15 cellular contexts compared by ENCODE assay signal in genomic region chr10:16565604-16566003, GRCh38. TPM values are rescaled to one million over a fixed set of nuclear protein-coding genes. Genes with fewer than 3 reads are reported as not detected.
DNase-seq lines count a peak whose midpoint lies in the region; ATAC-seq, FAIRE-seq and TF ChIP-seq lines count a peak whose summit lies in the region.
"Had no signal": no experiment of that assay in that cellular context is flagged by ENCODE, and none has a peak within 500 bp of the region (broad histone marks: within the 10 kb centered on the region; RNA-seq: fewer than 3 reads in every experiment).

No MANE protein-coding gene starts in this region.

- no peaks in the 10 kb centered on the region for H3K79me2 ChIP-seq in H1 (ENCODE audit: control insufficient read depth in 1 of 2, insufficient read depth in 2 of 2, low read length in 2 of 2)

- peak overlapping the region; percentile 54 to 83 (median 74) for H3K4me2 ChIP-seq in BLaER1 treated with 17β-estradiol and CSF1 and Interleukin-3, amounts not matched to agents 10 nM and 100 nM
- H3K4me2 ChIP-seq in H1 (ENCODE audit: insufficient read depth in 1 of 2, low read depth in 2 of 2, low read length in 2 of 2): peak overlapping the region in 1 of 2 experiments; percentile 85; a peak in 1 of 4 replicates

- H3K23ac ChIP-seq in H1 (ENCODE audit: insufficient read length): no peak overlapping the region

- H3K56ac ChIP-seq in H1 (replicated peaks; ENCODE audit: insufficient read length, low read depth, low read length): no peak overlapping the region

- TF ChIP-seq RAD21 in H1 (IDR thresholded peaks at IDR 0.05 in 1 of 2, conservative IDR thresholded peaks at IDR 0.05 in 1 of 2; ENCODE audit: low read depth in 2 of 2, low read length in 2 of 2): no peak

- H4K20me1 ChIP-seq in BLaER1 treated with 17β-estradiol and CSF1 and Interleukin-3, amounts not matched to agents 10 nM and 100 nM: no peaks in the 10 kb centered on the region
- no peaks in the 10 kb centered on the region for H4K20me1 ChIP-seq in H1 (replicated peaks in 1 of 2; ENCODE audit: control insufficient read depth in 1 of 2, insufficient read depth in 2 of 2, low read length in 2 of 2)

- no peaks in the 10 kb centered on the region for H3K27me3 ChIP-seq in BLaER1 treated with 17β-estradiol and CSF1 and Interleukin-3, amounts not matched to agents 10 nM and 100 nM
- no peaks in the 10 kb centered on the region for H3K27me3 ChIP-seq in H1 (replicated peaks in 1 of 4; ENCODE audit: control insufficient read depth in 3 of 4, extremely low read depth in 1 of 4, insufficient read depth in 3 of 4, low read length in 3 of 4)
- H3K27me3 ChIP-seq: Peyer's patch had no signal

- peaks cover 16 to 20% (median 17%) of the 10 kb centered on the region in 10 experiments for H3K4me1 ChIP-seq in BLaER1 treated with 17β-estradiol and CSF1 and Interleukin-3, amounts not matched to agents 10 nM and 100 nM
- H3K4me1 ChIP-seq in H1 (replicated peaks in 1 of 4; ENCODE audit: control insufficient read depth in 3 of 4, insufficient read depth in 4 of 4, low read length in 3 of 4): 0 out of 7 replicates have a peak, but pooled peaks cover 0 to 3% (median under 1%) of the 10 kb centered on the region in 4 experiments
- H3K4me1 ChIP-seq: Peyer's patch had no signal

- H3K27ac Mint-ChIP-seq in nephron progenitor cell: peak overlapping the region; percentile 40

- no peak overlapping the region for H2BK12ac ChIP-seq in H1 (ENCODE audit: low read depth, low read length)

- no peak for TF ChIP-seq POLR2A in H1 (IDR thresholded peaks at IDR 0.05; ENCODE audit: control extremely low read depth in 1 of 2, low read depth in 2 of 2, low read length in 2 of 2)

- no peak overlapping the region for H4K91ac ChIP-seq in H1 (replicated peaks; ENCODE audit: insufficient read length, low read length)

- H3K4me1 Mint-ChIP-seq in nephron progenitor cell: peaks cover 16% of the 10 kb centered on the region

- peak overlapping the region in 5 of 11 experiments; percentile 49 to 64 (median 54); a peak in 10 of 22 replicates for H3K27ac ChIP-seq in BLaER1 treated with 17β-estradiol and CSF1 and Interleukin-3, amounts not matched to agents 10 nM and 100 nM
- H3K27ac ChIP-seq in H1 (ENCODE audit: low read depth, low read length): no peak overlapping the region
- H3K27ac ChIP-seq: Peyer's patch had no signal

- H3K27me3 Mint-ChIP-seq in nephron progenitor cell (ENCODE audit: low read depth, poor library complexity): peaks cover 6% of the 10 kb centered on the region

- no peaks in the 10 kb centered on the region for H3K36me3 Mint-ChIP-seq in nephron progenitor cell (ENCODE audit: low read depth)

- H2BK5ac ChIP-seq in H1 (ENCODE audit: low read depth, low read length): no peak overlapping the region

- H3K4ac ChIP-seq in H1 (replicated peaks; ENCODE audit: insufficient read length, low read depth, low read length): no peak overlapping the region

- FAIRE-seq in H1 (lab: Jason Lieb, UNC): no peak

- no peak overlapping the region for H3K9ac ChIP-seq in BLaER1 treated with 17β-estradiol and CSF1 and Interleukin-3, amounts not matched to agents 10 nM and 100 nM
- no peak overlapping the region for H3K9ac ChIP-seq in H1 (replicated peaks in 1 of 4; ENCODE audit: extremely low read depth in 1 of 4, low read depth in 3 of 4, low read length in 3 of 4)

- 87% methylated on average over 3 of the region's 3 CpGs; no CpG with 5 or more reads in 1 of the 2 experiments for WGBS in H1 (ENCODE audit: extremely low coverage in 1 of 2, insufficient coverage in 1 of 2, insufficient read length in 1 of 2, insufficient replicate concordance in 2 of 2, low coverage in 1 of 2, low lambda C conversion rate in 2 of 2, missing lambda C conversion rate in 1 of 2), 2 experiments

- no peak overlapping the region for H2BK15ac ChIP-seq in H1 (ENCODE audit: low read length)

- no peaks in the 10 kb centered on the region for H3K9me3 ChIP-seq in BLaER1 treated with 17β-estradiol and CSF1 and Interleukin-3, amounts not matched to agents 10 nM and 100 nM (replicated peaks in 1 of 11)
- H3K9me3 ChIP-seq in H1 (ENCODE audit: insufficient read depth in 2 of 2, low read depth in 1 of 2, low read length in 1 of 2): no peaks in the 10 kb centered on the region
- H3K9me3 ChIP-seq: Peyer's patch had no signal

- H3K79me1 ChIP-seq in H1 (ENCODE audit: low read depth, low read length): no peaks in the 10 kb centered on the region

- no peak overlapping the region for H4K8ac ChIP-seq in H1 (ENCODE audit: extremely low read depth, insufficient read depth, low read length)

- DNase-seq in NCI-H69 (lab: John Stamatoyannopoulos, UW): peak; percentile 11
- DNase-seq in H1 (ENCODE audit: low read depth in 1 of 2, low spot score in 2 of 2): no peak
- no peak for DNase-seq in nephron progenitor cell
- DNase-seq in NCI-H774 (lab: John Stamatoyannopoulos, UW): no peak
- DNase-seq: DMS 273 treated with DMSO at 0.1 percent for 48 hours, NCI-H187 treated with DMSO at 0.1 percent for 48 hours, Peyer's patch had no signal

- CTCF ChIA-PET in H1 (lab: Charles Lee; ENCODE audit: partially characterized antibody): interaction anchor here (0.6 to 0.7 kb wide), 4 partner anchors 91 to 322 kb away, joined by 3 read pairs; no protein-coding TSS in a partner anchor

- POLR2A ChIA-PET in H1 (lab: Charles Lee; ENCODE audit: partially characterized antibody): interaction anchor here (0.6 kb wide), 1 partner anchor 11 kb away, joined by 4 read pairs; no protein-coding TSS in a partner anchor

- no peaks in the 10 kb centered on the region for H3K9me3 Mint-ChIP-seq in nephron progenitor cell

- H3K18ac ChIP-seq in H1 (ENCODE audit: extremely low read depth, low read length): no peak overlapping the region

- no peaks in the 10 kb centered on the region for H3K36me3 ChIP-seq in BLaER1 treated with 17β-estradiol and CSF1 and Interleukin-3, amounts not matched to agents 10 nM and 100 nM
- H3K36me3 ChIP-seq in H1 (ENCODE audit: control insufficient read depth in 2 of 4, insufficient read depth in 4 of 4, low read length in 3 of 4): no peaks in the 10 kb centered on the region
- H3K36me3 ChIP-seq: Peyer's patch had no signal

- no peak overlapping the region for H2AK5ac ChIP-seq in H1 (ENCODE audit: low read depth, low read length)

- no peak overlapping the region for H4K5ac ChIP-seq in H1 (ENCODE audit: insufficient read length, low read depth, low read length)

- H3K23me2 ChIP-seq in H1 (ENCODE audit: low read depth, low read length): peaks cover 2% of the 10 kb centered on the region; the same call in 1 of the 2 replicates

- H3K14ac ChIP-seq in H1 (ENCODE audit: insufficient read length): no peak overlapping the region

- H3K4me3 Mint-ChIP-seq in nephron progenitor cell: no peak overlapping the region

- TF ChIP-seq EP300 in H1 (IDR thresholded peaks at IDR 0.05; ENCODE audit: borderline replicate concordance in 1 of 2, low read depth in 2 of 2, low read length in 2 of 2): no peak

- H2BK20ac ChIP-seq in H1 (ENCODE audit: low read length): no peak overlapping the region

- TF ChIP-seq CTCF in H1 (IDR thresholded peaks at IDR 0.05; ENCODE audit: control extremely low read depth in 1 of 3, insufficient read depth in 1 of 3, low read depth in 1 of 3, low read length in 3 of 3): no peak
- no peak for TF ChIP-seq CTCF in nephron progenitor cell (IDR thresholded peaks at IDR 0.05)

- H3K4me3 ChIP-seq in BLaER1 treated with 17β-estradiol and CSF1 and Interleukin-3, amounts not matched to agents 10 nM and 100 nM: no peak overlapping the region; a peak in 1 of 20 replicates
- no peak overlapping the region; a peak in 1 of 8 replicates for H3K4me3 ChIP-seq in H1 (ENCODE audit: extremely low read depth in 1 of 4, insufficient read depth in 2 of 4, low read depth in 3 of 4, low read length in 4 of 4)
- H3K4me3 ChIP-seq: Peyer's patch had no signal

- H2BK120ac ChIP-seq in H1 (replicated peaks; ENCODE audit: low read depth, low read length): no peak overlapping the region

- ATAC-seq in GM18870 (IDR thresholded peaks at IDR 0.05; ENCODE audit: unreplicated experiment) (no peak), GM19397 (IDR thresholded peaks at IDR 0.05; ENCODE audit: unreplicated experiment) (no peak)
- ATAC-seq: Right ventricle myocardium inferior, SK-N-SH treated with all-trans-retinoic acid at 6 μM for 48 hours had no signal

- 0 out of 2 replicates have a peak overlapping the region, but pooled peaks have one; percentile 91 for H2AFZ ChIP-seq in H1 (ENCODE audit: low read length)

TF ChIP-seq in H1, 55 proteins besides CTCF, POLR2A, EP300 and RAD21:
- TF ChIP-seq USF2 (IDR thresholded peaks at IDR 0.05; ENCODE audit: low read length): no peak
- TF ChIP-seq SIX5 (IDR thresholded peaks at IDR 0.05; ENCODE audit: low read depth, low read length): no peak
- TF ChIP-seq ASH2L (IDR thresholded peaks at IDR 0.05; ENCODE audit: low read length): no peak
- no peak for TF ChIP-seq SAP30 (IDR thresholded peaks at IDR 0.05; ENCODE audit: insufficient read depth, insufficient replicate concordance, low read length)

RNA-seq across cellular contexts. Expression of gene C1QL3, which starts 43.9 kb away (rescaled TPM):
- 1.0 and 1.3 TPM in 2 replicates for total RNA-seq in H1 (2021; fragmentation: NEBNext Ultra II Directional; extraction: Animal tissue kit (Norgen Biotek cat#: 25700))
- polyA plus RNA-seq in H1 (2011; rRNA removed): 1.8 and 3.8 TPM in 2 replicates
- 2.9 TPM for polyA plus RNA-seq in H1 (2011; cell fraction: cytosol; rRNA removed)
- 3.1 TPM for polyA plus RNA-seq in H1 (2011; cell fraction: nucleus; rRNA removed)
- 2.0 to 3.1 TPM (median 2.7 TPM) in 4 replicates for polyA plus RNA-seq in H1 (2012, experiment 1 of 2)
- 0.35 TPM for polyA plus RNA-seq in H1 (2012, experiment 2 of 2)
- 0.65 TPM for polyA plus RNA-seq in H1 (2013, experiment 1 of 2)
- polyA plus RNA-seq in H1 (2013, experiment 2 of 2): 0.77 TPM
- 5.2 and 6.2 TPM in 2 replicates for polyA minus RNA-seq in H1 (2011; rRNA and poly(A)+ RNA removed)
- 6.6 TPM for polyA minus RNA-seq in H1 (2011; cell fraction: cytosol; rRNA and poly(A)+ RNA removed)
- 4.9 TPM for polyA minus RNA-seq in H1 (2011; cell fraction: nucleus; rRNA and poly(A)+ RNA removed)
- total RNA-seq: NCI-H460; Peyer's patch; Right ventricle myocardium inferior; T-helper 1 cell treated with Interleukin-12 subunit alpha and Interleukin-12 subunit beta and Interleukin-4 antibody, amounts not matched to agents 30 ng/mL and 1 ng/mL, for 36 hours had no signal
- polyA plus RNA-seq: BJ had no signal
